10 cellular contexts compared by ENCODE assay signal in genomic region chr6:138945354-138945753, GRCh38. TPM values are rescaled to one million over a fixed set of nuclear protein-coding genes. Genes with fewer than 3 reads are reported as not detected.
DNase-seq lines count a peak whose midpoint lies in the region; ATAC-seq, FAIRE-seq and TF ChIP-seq lines count a peak whose summit lies in the region.
"Had no signal": no experiment of that assay in that cellular context is flagged by ENCODE, and none has a peak within 500 bp of the region (broad histone marks: within the 10 kb centered on the region; RNA-seq: fewer than 3 reads in every experiment).

No MANE protein-coding gene starts in this region.

- H4K20me1 ChIP-seq in H1 (replicated peaks in 1 of 2; ENCODE audit: control insufficient read depth in 1 of 2, insufficient read depth in 2 of 2, low read length in 2 of 2), result peaks cover 0 to 4% of the 10 kb centered on the region in 2 experiments

- H4K8ac ChIP-seq in H1 (ENCODE audit: extremely low read depth, insufficient read depth, low read length), result no peak overlapping the region

- POLR2A ChIA-PET in H1 (lab: Charles Lee; ENCODE audit: partially characterized antibody), result no interaction called here

- no peaks in the 10 kb centered on the region for H3K27me3 Mint-ChIP-seq in activated naive CD4-positive, alpha-beta T cell treated with anti-CD3 and anti-CD28 coated beads for 36 hours (ENCODE audit: low read depth)
- H3K27me3 Mint-ChIP-seq: stimulated activated memory B cell treated with anti-CD40 and anti-IgM and Interleukin-4, amounts not matched to agents 10 μg/mL and 1 μg/mL and 100 μg/mL, for 72 hours had no signal

- H3K27me3 ChIP-seq in H1 (replicated peaks in 1 of 4; ENCODE audit: control insufficient read depth in 3 of 4, extremely low read depth in 1 of 4, insufficient read depth in 3 of 4, low read length in 3 of 4) (no peaks in the 10 kb centered on the region), prostate gland (replicated peaks; ENCODE audit: insufficient read depth) (no peaks in the 10 kb centered on the region)

- TF ChIP-seq POLR2A in H1 (IDR thresholded peaks at IDR 0.05; ENCODE audit: control extremely low read depth in 1 of 2, low read depth in 2 of 2, low read length in 2 of 2) (no peak), prostate gland (IDR thresholded peaks at IDR 0.05) (no peak), GM12891 (IDR thresholded peaks at IDR 0.05; ENCODE audit: low read depth, low read length) (no peak)

- H2BK15ac ChIP-seq in H1 (ENCODE audit: low read length), result no peak overlapping the region

- H2AFZ ChIP-seq in H1 (ENCODE audit: low read length), result no peak overlapping the region

- H2BK12ac ChIP-seq in H1 (ENCODE audit: low read depth, low read length), result no peak overlapping the region

- H3K4me1 Mint-ChIP-seq in activated naive CD4-positive, alpha-beta T cell treated with anti-CD3 and anti-CD28 coated beads for 36 hours (ENCODE audit: low read depth), result peaks cover 34% of the 10 kb centered on the region

- H3K9me3 ChIP-seq in H1 (ENCODE audit: insufficient read depth in 2 of 2, low read depth in 1 of 2, low read length in 1 of 2) (no peaks in the 10 kb centered on the region), prostate gland (no peaks in the 10 kb centered on the region)
- H3K9me3 ChIP-seq: HAP-1 had no signal

- peaks cover 7 to 42% (median 11%) of the 10 kb centered on the region in 4 experiments for H3K36me3 ChIP-seq in H1 (ENCODE audit: control insufficient read depth in 2 of 4, insufficient read depth in 4 of 4, low read length in 3 of 4)
- H3K36me3 ChIP-seq in prostate gland, result no peaks in the 10 kb centered on the region

- H3K4me3 ChIP-seq in H1 (ENCODE audit: extremely low read depth in 1 of 4, insufficient read depth in 2 of 4, low read depth in 3 of 4, low read length in 4 of 4) (no peak overlapping the region), prostate gland (no peak overlapping the region)
- H3K4me3 ChIP-seq: HAP-1 had no signal

- no peaks in the 10 kb centered on the region for H3K23me2 ChIP-seq in H1 (ENCODE audit: low read depth, low read length)

- H3K56ac ChIP-seq in H1 (replicated peaks; ENCODE audit: insufficient read length, low read depth, low read length), result no peak overlapping the region

- no peak overlapping the region for H3K14ac ChIP-seq in H1 (ENCODE audit: insufficient read length)

- CTCF ChIA-PET in activated naive CD4-positive, alpha-beta T cell treated with anti-CD3 and anti-CD28 coated beads for 36 hours (lab: Charles Lee), result no interaction called here
- CTCF ChIA-PET in H1 (lab: Charles Lee; ENCODE audit: partially characterized antibody), result interaction anchor here (0.6 to 1.8 kb wide), 4 partner anchors 9 to 20 kb away, joined by 3 to 7 read pairs (median 4); no protein-coding TSS in a partner anchor

- FAIRE-seq in H1 (lab: Jason Lieb, UNC) (no peak), urothelium cell line (lab: Jason Lieb, UNC) (no peak), GM12891 (lab: Jason Lieb, UNC) (no peak)

- no peak overlapping the region for H3K18ac ChIP-seq in H1 (ENCODE audit: extremely low read depth, low read length)

- H3K27ac ChIP-seq in H1 (ENCODE audit: low read depth, low read length), result no peak overlapping the region
- no peak overlapping the region for H3K27ac ChIP-seq in prostate gland

- intact Hi-C loops in activated naive CD4-positive, alpha-beta T cell treated with anti-CD3 and anti-CD28 coated beads for 36 hours (cut with micrococcal nuclease), result no loop called here
- intact Hi-C loops in prostate gland (cut with DNase I), result no loop called here

- H4K91ac ChIP-seq in H1 (replicated peaks; ENCODE audit: insufficient read length, low read length), result no peak overlapping the region

- peak; percentile 26 to 47 (median 40); a peak in 3 of 4 replicates for TF ChIP-seq CTCF in H1 (IDR thresholded peaks at IDR 0.05; ENCODE audit: control extremely low read depth in 1 of 3, insufficient read depth in 1 of 3, low read depth in 1 of 3, low read length in 3 of 3)
- TF ChIP-seq CTCF in prostate gland (IDR thresholded peaks at IDR 0.05), result no peak

- no peak overlapping the region for H2BK20ac ChIP-seq in H1 (ENCODE audit: low read length)

- H3K9ac ChIP-seq in H1 (replicated peaks in 1 of 4; ENCODE audit: extremely low read depth in 1 of 4, low read depth in 3 of 4, low read length in 3 of 4), result no peak overlapping the region

- peaks cover 0 to 39% of the 10 kb centered on the region in 2 experiments; a peak in 3 of 4 replicates for H3K79me2 ChIP-seq in H1 (ENCODE audit: control insufficient read depth in 1 of 2, insufficient read depth in 2 of 2, low read length in 2 of 2)

- H3K23ac ChIP-seq in H1 (ENCODE audit: insufficient read length), result no peak overlapping the region

- H3K36me3 Mint-ChIP-seq in activated naive CD4-positive, alpha-beta T cell treated with anti-CD3 and anti-CD28 coated beads for 36 hours (ENCODE audit: low read depth), result peaks cover 40% of the 10 kb centered on the region

- H3K4me1 ChIP-seq in H1 (replicated peaks in 1 of 4; ENCODE audit: control insufficient read depth in 3 of 4, insufficient read depth in 4 of 4, low read length in 3 of 4) (peaks cover 0 to 7% (median 2%) of the 10 kb centered on the region in 4 experiments; a peak in 2 of 7 replicates), prostate gland (replicated peaks) (no peaks in the 10 kb centered on the region)

- H2AK5ac ChIP-seq in H1 (ENCODE audit: low read depth, low read length), result no peak overlapping the region

- ATAC-seq in GM21390 (IDR thresholded peaks at IDR 0.05; ENCODE audit: unreplicated experiment), result no peak
- ATAC-seq: stimulated activated memory B cell treated with anti-CD40 and anti-IgM and Interleukin-4, amounts not matched to agents 10 μg/mL and 1 μg/mL and 100 μg/mL, for 72 hours had no signal

- H3K79me1 ChIP-seq in H1 (ENCODE audit: low read depth, low read length), result no peaks in the 10 kb centered on the region

- H3K4ac ChIP-seq in H1 (replicated peaks; ENCODE audit: insufficient read length, low read depth, low read length), result no peak overlapping the region

- peak in 1 of 2 experiments; percentile 33; a peak in 3 of 4 replicates for TF ChIP-seq RAD21 in H1 (IDR thresholded peaks at IDR 0.05 in 1 of 2, conservative IDR thresholded peaks at IDR 0.05 in 1 of 2; ENCODE audit: low read depth in 2 of 2, low read length in 2 of 2)

- no peak overlapping the region for H2BK5ac ChIP-seq in H1 (ENCODE audit: low read depth, low read length)

- peak; percentile 15 for DNase-seq in activated naive CD4-positive, alpha-beta T cell treated with anti-CD3 and anti-CD28 coated beads for 36 hours
- DNase-seq in activated naive CD4-positive, alpha-beta T cell treated with Interleukin-2 at 50 U/mL for 16 hours, result no peak
- DNase-seq in NAMALWA (ENCODE audit: low spot score) (peak; percentile 39), H1 (ENCODE audit: low read depth in 1 of 2, low spot score in 2 of 2) (no peak), urothelium cell line (ENCODE audit: low spot score) (peak; percentile 9), prostate gland (ENCODE audit: low spot score) (no peak), GM12891 (ENCODE audit: insufficient read length, low spot score) (no peak)

- H2BK120ac ChIP-seq in H1 (replicated peaks; ENCODE audit: low read depth, low read length), result no peak overlapping the region

- no peak overlapping the region for H3K27ac Mint-ChIP-seq in activated naive CD4-positive, alpha-beta T cell treated with anti-CD3 and anti-CD28 coated beads for 36 hours
- H3K27ac Mint-ChIP-seq: stimulated activated memory B cell treated with anti-CD40 and anti-IgM and Interleukin-4, amounts not matched to agents 10 μg/mL and 1 μg/mL and 100 μg/mL, for 72 hours had no signal

- H3K4me2 ChIP-seq in H1 (ENCODE audit: insufficient read depth in 1 of 2, low read depth in 2 of 2, low read length in 2 of 2), result no peak overlapping the region

- no peak for TF ChIP-seq EP300 in H1 (IDR thresholded peaks at IDR 0.05; ENCODE audit: borderline replicate concordance in 1 of 2, low read depth in 2 of 2, low read length in 2 of 2)

- 92% methylated on average over 5 of the region's 5 CpGs; no CpG with 5 or more reads in 1 of the 2 experiments for WGBS in H1 (ENCODE audit: extremely low coverage in 1 of 2, insufficient coverage in 1 of 2, insufficient read length in 1 of 2, insufficient replicate concordance in 2 of 2, low coverage in 1 of 2, low lambda C conversion rate in 2 of 2, missing lambda C conversion rate in 1 of 2), 2 experiments
- WGBS in prostate gland, result 90% methylated on average over 5 of the region's 5 CpGs

- no peak overlapping the region for H4K5ac ChIP-seq in H1 (ENCODE audit: insufficient read length, low read depth, low read length)

- no peaks in the 10 kb centered on the region for H3K9me3 Mint-ChIP-seq in activated naive CD4-positive, alpha-beta T cell treated with anti-CD3 and anti-CD28 coated beads for 36 hours
- H3K9me3 Mint-ChIP-seq: stimulated activated memory B cell treated with anti-CD40 and anti-IgM and Interleukin-4, amounts not matched to agents 10 μg/mL and 1 μg/mL and 100 μg/mL, for 72 hours had no signal

- H3K4me3 Mint-ChIP-seq in activated naive CD4-positive, alpha-beta T cell treated with anti-CD3 and anti-CD28 coated beads for 36 hours, result no peak overlapping the region
- H3K4me3 Mint-ChIP-seq: stimulated activated memory B cell treated with anti-CD40 and anti-IgM and Interleukin-4, amounts not matched to agents 10 μg/mL and 1 μg/mL and 100 μg/mL, for 72 hours had no signal

TF ChIP-seq in H1, 55 proteins besides CTCF, POLR2A, EP300 and RAD21 (continues in another document):
- no peak for TF ChIP-seq ZNF274 (IDR thresholded peaks at IDR 0.05; ENCODE audit: borderline replicate concordance, extremely low read depth, low read length)
- TF ChIP-seq SRF (IDR thresholded peaks at IDR 0.05; ENCODE audit: low read depth, low read length), result no peak
- no peak for TF ChIP-seq NRF1 (IDR thresholded peaks at IDR 0.05; ENCODE audit: low read depth, low read length)

TF ChIP-seq in GM12891, 5 proteins besides CTCF, POLR2A, EP300 and RAD21 (continues in another document):
- no peak for TF ChIP-seq SPI1 (IDR thresholded peaks at IDR 0.05; ENCODE audit: low read depth, low read length)
- TF ChIP-seq POU2F2 (IDR thresholded peaks at IDR 0.05; ENCODE audit: low read depth, low read length), result no peak
- TF ChIP-seq TAF1 (IDR thresholded peaks at IDR 0.05; ENCODE audit: low read depth, low read length), result no peak
- TF ChIP-seq PAX5 (IDR thresholded peaks at IDR 0.05; ENCODE audit: insufficient read depth, low read length, severe bottlenecking), result no peak

RNA-seq across cellular contexts. Expression of gene REPS1, which starts 42.7 kb away (rescaled TPM):
- total RNA-seq in activated naive CD4-positive, alpha-beta T cell treated with anti-CD3 and anti-CD28 coated beads for 36 hours, result 10 to 100 TPM; 25.8 to 28.8 TPM
- 65.7 and 68.9 TPM in 2 replicates for total RNA-seq in H1 (2021; fragmentation: NEBNext Ultra II Directional; extraction: Animal tissue kit (Norgen Biotek cat#: 25700))
- polyA plus RNA-seq in H1 (2011; rRNA removed), result 39.3 and 52.1 TPM in 2 replicates
- 56.2 TPM for polyA plus RNA-seq in H1 (2011; cell fraction: cytosol; rRNA removed)
- polyA plus RNA-seq in H1 (2011; cell fraction: nucleus; rRNA removed), result 61.6 TPM
- polyA plus RNA-seq in H1 (2012, experiment 1 of 2), result 50.3 to 72.8 TPM (median 59.0 TPM) in 4 replicates
- polyA plus RNA-seq in H1 (2012, experiment 2 of 2), result 14.5 TPM
- 48.5 TPM for polyA plus RNA-seq in H1 (2013, experiment 1 of 2)
- polyA plus RNA-seq in H1 (2013, experiment 2 of 2), result 48.8 TPM
- 117 and 119 TPM in 2 replicates for polyA minus RNA-seq in H1 (2011; rRNA and poly(A)+ RNA removed)
- 59.6 TPM for polyA minus RNA-seq in H1 (2011; cell fraction: cytosol; rRNA and poly(A)+ RNA removed)
- polyA minus RNA-seq in H1 (2011; cell fraction: nucleus; rRNA and poly(A)+ RNA removed), result 79.9 TPM
- total RNA-seq in prostate gland, result 10 to 100 TPM; 38.6 to 97.1 TPM
- polyA plus RNA-seq in GM12891 (2012; ENCODE audit: low read depth, missing spikeins), result 28.3 TPM

Comparison
In these comparisons a context has a peak if more than half of its experiments do, and no peak if none do; other contexts are left out.
1. DNase-seq: peak in activated naive CD4-positive, alpha-beta T cell treated with anti-CD3 and anti-CD28 coated beads for 36 hours (single experiment), NAMALWA (single experiment) and urothelium cell line (single experiment); none in activated naive CD4-positive, alpha-beta T cell treated with Interleukin-2 at 50 U/mL for 16 hours (single experiment), H1 (0 of 2), prostate gland (single experiment) and GM12891 (single experiment).
2. CTCF ChIP-seq: peak in H1 (3 of 3); none in prostate gland (0 of 4).